ENCODE assay signal across 8 cellular contexts in genomic region chr1:231590453-231591198, GRCh38. TPM values are rescaled to one million over a fixed set of nuclear protein-coding genes. Genes with fewer than 3 reads are reported as not detected.
A peak's percentile ranks its signal among the peaks of the same experiment; 100 is the strongest.
DNase-seq lines count a peak whose midpoint lies in the region; ATAC-seq, FAIRE-seq and TF ChIP-seq lines count a peak whose summit lies in the region.

No MANE protein-coding gene starts in this region.

- H3K27me3 Mint-ChIP-seq in natural killer cell (ENCODE audit: low read depth in 2 of 2): peaks cover 0 to 6% of the 10 kb centered on the region in 2 donors

- H3K36me3 ChIP-seq in BE2C (no peaks in the 10 kb centered on the region), uterus (no peaks in the 10 kb centered on the region)

- TF ChIP-seq CTCF in BE2C (IDR thresholded peaks at IDR 0.05; ENCODE audit: low read depth, low read length) (peak; percentile 95), VCaP (conservative IDR thresholded peaks at IDR 0.05) (peak; percentile 89), natural killer cell (IDR thresholded peaks at IDR 0.05) (peak; percentile 46), uterus (IDR thresholded peaks at IDR 0.05) (peak; percentile 52 to 68 (median 58))

- H3K27ac ChIP-seq in VCaP (no peak overlapping the region), uterus (peak overlapping the region in 1 of 2 donors; percentile 15)

- H3K27me3 ChIP-seq in BE2C (no peaks in the 10 kb centered on the region), uterus (no peaks in the 10 kb centered on the region)

- H3K4me3 ChIP-seq in BE2C (ENCODE audit: low read depth, low read length) (no peak overlapping the region), uterus (no peak overlapping the region)

- no peak overlapping the region for H3K27ac Mint-ChIP-seq in natural killer cell

- intact Hi-C loops in natural killer cell (cut with micrococcal nuclease) (loop anchor here (1.0 kb wide), 1 partner anchor 232 kb away; no protein-coding TSS in a partner anchor), uterus (cut with DNase I; ENCODE audit: low total_unique reads) (no loop called here)

- peak; percentile 84 for FAIRE-seq in GM19239 (lab: Jason Lieb, UNC)

- no peaks in the 10 kb centered on the region for H3K36me3 Mint-ChIP-seq in natural killer cell

- H3K4me1 Mint-ChIP-seq in natural killer cell: peaks cover 7 to 12% of the 10 kb centered on the region in 2 donors

- peaks cover 5% of the 10 kb centered on the region for H3K4me1 ChIP-seq in BE2C
- H3K4me1 ChIP-seq in uterus: no peaks in the 10 kb centered on the region

- no peaks in the 10 kb centered on the region for H3K9me3 ChIP-seq in BE2C
- H3K9me3 ChIP-seq in uterus: no peaks in the 10 kb centered on the region

- H3K4me3 Mint-ChIP-seq in natural killer cell: no peak overlapping the region

- no peak for TF ChIP-seq POLR2A in uterus (IDR thresholded peaks at IDR 0.05)

- no peaks in the 10 kb centered on the region for H3K9me3 Mint-ChIP-seq in natural killer cell

- ATAC-seq in esophagus mucosa (peak; percentile 81), natural killer cell (peak; percentile 49 to 70 (median 63))

- peak; percentile 64 for DNase-seq in BE2C
- no peak for DNase-seq in GM19239 (ENCODE audit: insufficient read length, low spot score)
- DNase-seq in NCI-H1694 (lab: John Stamatoyannopoulos, UW): peak; percentile 100
- no peak for DNase-seq in natural killer cell
- DNase-seq in uterus: peak; percentile 24 to 41
- no peak for DNase-seq in cortex of kidney (lab: John Stamatoyannopoulos, UW)

RNA-seq across cellular contexts. Expression of gene DISC1, which starts 36.0 kb away (rescaled TPM):
- polyA plus RNA-seq in BE2C (2012; ENCODE audit: insufficient read depth, insufficient read length, low read depth): 2.1 TPM
- total RNA-seq in esophagus mucosa (2.4 TPM), natural killer cell (10 to 100 TPM in 1 of 3 donors, 1 to 10 TPM in 2; 5.9 to 10.7 (median 9.7) TPM), uterus (10 to 100 TPM in 3 of 4 donors, 1 to 10 TPM in 1; 7.1 to 33.4 (median 14.9) TPM)

Comparison
In these comparisons a context has a peak if more than half of its experiments do, and no peak if none do; other contexts are left out.
1. DNase-seq: peak in BE2C (single experiment), NCI-H1694 (single experiment) and uterus (2 of 2); none in GM19239 (single experiment), natural killer cell (single experiment) and cortex of kidney (single experiment).
2. Peak in every context shown above with its lines, with median percentiles within 50 percentile points of each other: CTCF ChIP-seq.